1 cellular context compared by ENCODE assay signal in genomic region chr2:135999899-136000298, GRCh38.
TF ChIP-seq lines count a peak whose summit lies in the region.

No MANE protein-coding gene starts in this region.

TF ChIP-seq in H1, 55 proteins besides CTCF, POLR2A, EP300 and RAD21:
- TF ChIP-seq SP1 (IDR thresholded peaks at IDR 0.05; ENCODE audit: low read depth, low read length) (no peak), SIRT6 (IDR thresholded peaks at IDR 0.05; ENCODE audit: low read length) (no peak), JUN (IDR thresholded peaks at IDR 0.05; ENCODE audit: low read depth, low read length) (no peak), HDAC6 (IDR thresholded peaks at IDR 0.05; ENCODE audit: low read depth, low read length) (no peak), EGR1 (IDR thresholded peaks at IDR 0.05; ENCODE audit: borderline replicate concordance, low read depth, low read length) (no peak), SP2 (IDR thresholded peaks at IDR 0.05; ENCODE audit: low read length) (no peak), POLR2AphosphoS5 (IDR thresholded peaks at IDR 0.05; ENCODE audit: low read depth, low read length) (no peak), BACH1 (IDR thresholded peaks at IDR 0.05; ENCODE audit: low read length) (no peak), ASH2L (IDR thresholded peaks at IDR 0.05; ENCODE audit: low read length) (no peak), TAF1 (IDR thresholded peaks at IDR 0.05; ENCODE audit: low read depth, low read length) (no peak), BRCA1 (IDR thresholded peaks at IDR 0.05; ENCODE audit: low read depth, low read length) (no peak), SAP30 (IDR thresholded peaks at IDR 0.05; ENCODE audit: insufficient read depth, insufficient replicate concordance, low read length) (no peak), HDAC2 (IDR thresholded peaks at IDR 0.05; ENCODE audit: borderline replicate concordance in 1 of 2, low read depth in 2 of 2, low read length in 2 of 2) (no peak), CEBPB (IDR thresholded peaks at IDR 0.05; ENCODE audit: low read depth, low read length) (no peak), RXRA (IDR thresholded peaks at IDR 0.05; ENCODE audit: insufficient read depth, low read depth, low read length) (no peak), SP4 (IDR thresholded peaks at IDR 0.05; ENCODE audit: low read length) (no peak)
- TF ChIP-seq, protein P1, sequence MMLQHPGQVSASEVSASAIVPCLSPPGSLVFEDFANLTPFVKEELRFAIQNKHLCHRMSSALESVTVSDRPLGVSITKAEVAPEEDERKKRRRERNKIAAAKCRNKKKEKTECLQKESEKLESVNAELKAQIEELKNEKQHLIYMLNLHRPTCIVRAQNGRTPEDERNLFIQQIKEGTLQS (IDR thresholded peaks at IDR 0.05; ENCODE audit: insufficient read depth, low read depth, low read length), result no peak
